In the genomic region with DNA sequence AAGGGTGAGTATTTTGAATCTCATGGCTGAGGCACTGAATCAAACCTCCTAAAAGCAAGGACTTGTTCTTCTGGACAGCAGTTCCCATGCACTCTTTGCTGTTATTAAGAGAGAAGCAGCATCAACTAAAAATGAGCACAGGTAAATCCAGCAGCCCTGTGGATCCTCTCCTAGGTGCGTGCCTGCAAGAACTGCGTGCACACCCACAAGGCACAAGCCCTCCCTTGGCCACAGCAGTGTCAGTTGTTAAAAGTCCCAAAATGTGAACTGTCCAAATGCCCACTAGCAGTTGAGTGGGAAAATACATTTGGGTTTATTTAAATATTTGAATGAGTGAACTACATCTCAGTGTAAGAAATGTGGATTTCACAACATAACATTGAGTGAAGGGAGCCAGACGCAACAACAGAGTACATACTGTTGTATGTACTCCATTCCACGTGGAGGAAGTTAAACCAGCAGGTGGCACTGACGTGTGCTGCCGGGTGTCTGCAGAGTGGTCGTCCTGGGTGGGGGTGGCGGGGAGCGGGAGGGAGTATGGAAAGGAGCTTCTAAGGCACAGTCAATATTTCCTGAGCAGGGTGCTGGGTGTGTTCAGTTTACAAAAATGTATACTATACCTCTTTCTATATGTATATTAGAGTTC, we compare ENCODE assay signal across 12 cellular contexts.
DNase-seq lines count a peak whose midpoint lies in the region; ATAC-seq and TF ChIP-seq lines count a peak whose summit lies in the region.
"Had no signal": no experiment of that assay in that cellular context is flagged by ENCODE, and none has a peak within 500 bp of the region (broad histone marks: within the 10 kb centered on the region; RNA-seq: fewer than 3 reads in every experiment).

No MANE protein-coding gene starts in this region.

- no peak overlapping the region for H3K27ac Mint-ChIP-seq in endodermal cell
- no peak overlapping the region for H3K27ac Mint-ChIP-seq in stimulated activated naive B cell treated with anti-CD40 and anti-IgM and Interleukin-4, amounts not matched to agents 10 μg/mL and 1 μg/mL and 100 μg/mL, for 72 hours
- no peak overlapping the region for H3K27ac Mint-ChIP-seq in effector memory CD8-positive, alpha-beta T cell
- H3K27ac Mint-ChIP-seq: T-helper 17 cell had no signal

- H3K36me3 Mint-ChIP-seq in endodermal cell (ENCODE audit: low read depth): no peaks in the 10 kb centered on the region
- H3K36me3 Mint-ChIP-seq in stimulated activated naive B cell treated with anti-CD40 and anti-IgM and Interleukin-4, amounts not matched to agents 10 μg/mL and 1 μg/mL and 100 μg/mL, for 72 hours: no peaks in the 10 kb centered on the region
- no peaks in the 10 kb centered on the region for H3K36me3 Mint-ChIP-seq in effector memory CD8-positive, alpha-beta T cell (ENCODE audit: insufficient read depth)

- peak; percentile 36 for DNase-seq in NCI-H146 (lab: John Stamatoyannopoulos, UW)
- DNase-seq in NCI-H146 treated with DMSO at 0.1 percent for 48 hours (lab: John Stamatoyannopoulos, UW; ENCODE audit: unreplicated experiment): no peak
- DNase-seq in NCI-H2227 (lab: John Stamatoyannopoulos, UW; ENCODE audit: unreplicated experiment): peak; percentile 11
- peak; percentile 76 for DNase-seq in endodermal cell
- DNase-seq in sciatic nerve (ENCODE audit: low spot score): no peak
- DNase-seq in GM19240 (ENCODE audit: insufficient read length, low spot score): no peak
- no peak for DNase-seq in stimulated activated naive B cell treated with anti-CD40 and anti-IgM and Interleukin-4, amounts not matched to agents 10 μg/mL and 1 μg/mL and 100 μg/mL, for 72 hours
- no peak for DNase-seq in effector memory CD8-positive, alpha-beta T cell
- DNase-seq: amniotic stem cell, KBM-7, T-helper 17 cell had no signal

- TF ChIP-seq CTCF in endodermal cell (conservative IDR thresholded peaks at IDR 0.05): peak; percentile 64

- no peaks in the 10 kb centered on the region for H3K4me1 Mint-ChIP-seq in endodermal cell
- peaks cover 0 to 3% of the 10 kb centered on the region in 2 donors for H3K4me1 Mint-ChIP-seq in stimulated activated naive B cell treated with anti-CD40 and anti-IgM and Interleukin-4, amounts not matched to agents 10 μg/mL and 1 μg/mL and 100 μg/mL, for 72 hours
- H3K4me1 Mint-ChIP-seq in effector memory CD8-positive, alpha-beta T cell (ENCODE audit: low read depth in 2 of 2): no peaks in the 10 kb centered on the region

- H3K36me3 ChIP-seq in endodermal cell (ENCODE audit: control insufficient read depth, insufficient read depth, low read length): no peaks in the 10 kb centered on the region
- H3K36me3 ChIP-seq: BLaER1 treated with 17β-estradiol and CSF1 and Interleukin-3, amounts not matched to agents 10 nM and 100 nM had no signal

- H3K27me3 Mint-ChIP-seq in endodermal cell (ENCODE audit: insufficient read depth): no peaks in the 10 kb centered on the region
- peaks cover 19 to 38% of the 10 kb centered on the region in 2 donors for H3K27me3 Mint-ChIP-seq in stimulated activated naive B cell treated with anti-CD40 and anti-IgM and Interleukin-4, amounts not matched to agents 10 μg/mL and 1 μg/mL and 100 μg/mL, for 72 hours
- peaks cover 32 to 36% of the 10 kb centered on the region in 2 donors for H3K27me3 Mint-ChIP-seq in effector memory CD8-positive, alpha-beta T cell

- peak; percentile 65 for ATAC-seq in sciatic nerve
- ATAC-seq in stimulated activated naive B cell treated with anti-CD40 and anti-IgM and Interleukin-4, amounts not matched to agents 10 μg/mL and 1 μg/mL and 100 μg/mL, for 72 hours (replicated peaks): no peak
- no peak for ATAC-seq in effector memory CD8-positive, alpha-beta T cell (replicated peaks)
- ATAC-seq: T-helper 17 cell had no signal

- H3K4me1 ChIP-seq in endodermal cell (ENCODE audit: control insufficient read depth, insufficient read depth, low read length): no peaks in the 10 kb centered on the region

- no peak overlapping the region for H3K9ac ChIP-seq in endodermal cell (ENCODE audit: extremely low read depth, low read length, poor library complexity, severe bottlenecking)
- H3K9ac ChIP-seq: BLaER1 treated with 17β-estradiol and CSF1 and Interleukin-3, amounts not matched to agents 10 nM and 100 nM had no signal

- H3K9me3 ChIP-seq in endodermal cell (ENCODE audit: control insufficient read depth, low read length): no peaks in the 10 kb centered on the region
- H3K9me3 ChIP-seq: BLaER1 treated with 17β-estradiol and CSF1 and Interleukin-3, amounts not matched to agents 10 nM and 100 nM had no signal

- 46 to 47% methylated on average over 6 to 8 of the region's 9 CpGs for WGBS in endodermal cell (ENCODE audit: insufficient coverage in 1 of 2, insufficient read length in 1 of 2), 2 experiments

- no peak overlapping the region for H3K4me3 Mint-ChIP-seq in endodermal cell
- H3K4me3 Mint-ChIP-seq in stimulated activated naive B cell treated with anti-CD40 and anti-IgM and Interleukin-4, amounts not matched to agents 10 μg/mL and 1 μg/mL and 100 μg/mL, for 72 hours: no peak overlapping the region
- no peak overlapping the region for H3K4me3 Mint-ChIP-seq in effector memory CD8-positive, alpha-beta T cell
- H3K4me3 Mint-ChIP-seq: T-helper 17 cell had no signal

- H3K27me3 ChIP-seq in endodermal cell (ENCODE audit: control insufficient read depth, insufficient read depth, low read length, poor library complexity, severe bottlenecking): no peaks in the 10 kb centered on the region
- H3K27me3 ChIP-seq: BLaER1 treated with 17β-estradiol and CSF1 and Interleukin-3, amounts not matched to agents 10 nM and 100 nM had no signal

- H3K27ac ChIP-seq in endodermal cell (ENCODE audit: low read depth, low read length): no peak overlapping the region
- H3K27ac ChIP-seq: BLaER1 treated with 17β-estradiol and CSF1 and Interleukin-3, amounts not matched to agents 10 nM and 100 nM had no signal

- intact Hi-C loops in sciatic nerve (cut with DNase I): loop anchor here (10.0 kb wide), 2 partner anchors 605 to 1405 kb away; no protein-coding TSS in a partner anchor

- no peaks in the 10 kb centered on the region for H3K9me3 Mint-ChIP-seq in endodermal cell
- no peaks in the 10 kb centered on the region for H3K9me3 Mint-ChIP-seq in stimulated activated naive B cell treated with anti-CD40 and anti-IgM and Interleukin-4, amounts not matched to agents 10 μg/mL and 1 μg/mL and 100 μg/mL, for 72 hours
- no peaks in the 10 kb centered on the region for H3K9me3 Mint-ChIP-seq in effector memory CD8-positive, alpha-beta T cell

- H3K4me3 ChIP-seq in endodermal cell (ENCODE audit: low read length): no peak overlapping the region
- H3K4me3 ChIP-seq: BLaER1 treated with 17β-estradiol and CSF1 and Interleukin-3, amounts not matched to agents 10 nM and 100 nM had no signal

Comparison
In these comparisons a context has a peak if more than half of its experiments do, and no peak if none do; other contexts are left out.
1. DNase-seq: peak in NCI-H146 (single experiment), NCI-H2227 (single experiment) and endodermal cell (single experiment); none in NCI-H146 treated with DMSO at 0.1 percent for 48 hours (single experiment), sciatic nerve (single experiment), GM19240 (single experiment), stimulated activated naive B cell treated with anti-CD40 and anti-IgM and Interleukin-4, amounts not matched to agents 10 μg/mL and 1 μg/mL and 100 μg/mL, for 72 hours (single experiment) and effector memory CD8-positive, alpha-beta T cell (0 of 3).